9 cellular contexts compared by ENCODE assay signal in the genomic region with DNA sequence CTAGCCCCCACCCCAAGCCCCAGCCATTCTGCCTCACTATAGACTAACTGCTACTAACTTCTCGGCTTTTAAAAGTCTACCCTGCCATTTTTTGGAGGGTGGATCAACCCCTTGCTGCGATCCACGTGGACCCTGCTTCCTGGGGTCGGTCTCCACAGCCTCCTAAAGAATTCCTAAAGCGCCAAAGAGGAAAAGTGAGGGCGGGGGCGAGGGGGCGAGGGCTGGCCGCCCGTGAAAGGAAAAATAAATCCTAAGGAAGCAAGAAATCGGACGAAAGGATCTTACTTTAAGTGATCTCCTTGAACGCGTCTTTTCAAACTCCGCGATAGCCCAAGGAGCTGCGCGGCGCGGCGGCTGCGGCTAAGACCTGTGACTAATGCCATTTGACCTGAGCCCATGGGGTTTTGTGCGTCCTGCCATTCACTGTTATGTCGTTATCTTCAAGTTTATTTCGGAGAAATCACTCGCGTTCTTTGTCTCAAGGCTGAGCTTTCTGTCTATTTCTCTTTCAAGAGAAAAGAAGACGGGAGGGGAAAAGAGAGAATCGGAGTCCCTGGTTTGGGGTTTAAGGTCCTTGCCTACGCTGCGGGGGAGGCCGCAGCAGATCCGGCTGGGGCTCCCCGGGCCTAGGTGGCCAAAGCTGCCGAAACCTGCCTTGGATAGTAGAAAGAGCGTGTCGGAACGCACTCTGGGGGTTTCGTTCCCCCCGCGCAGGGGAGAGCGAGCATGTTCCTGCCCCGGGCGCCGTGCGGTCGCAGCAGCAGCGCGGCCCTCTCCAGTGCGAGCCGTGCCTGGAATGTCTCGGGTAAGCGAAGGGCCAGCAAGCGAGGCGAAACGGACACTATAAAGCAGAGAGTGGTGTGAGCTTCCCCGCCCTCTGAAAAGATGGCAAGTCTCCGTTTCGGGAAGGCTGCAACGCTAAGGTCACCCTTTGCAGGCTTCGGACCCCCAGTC. TPM values are rescaled to one million over a fixed set of nuclear protein-coding genes. Genes with fewer than 3 reads are reported as not detected.
A peak's percentile ranks its signal among the peaks of the same experiment; 100 is the strongest.
DNase-seq lines count a peak whose midpoint lies in the region; ATAC-seq and TF ChIP-seq lines count a peak whose summit lies in the region.
"Had no signal": no experiment of that assay in that cellular context is flagged by ENCODE, and none has a peak within 500 bp of the region (broad histone marks: within the 10 kb centered on the region; RNA-seq: fewer than 3 reads in every experiment).

No MANE protein-coding gene starts in this region.

- DNase-seq in H7: peak; percentile 83
- no peak for DNase-seq in activated CD4-positive, alpha-beta memory T cell treated with anti-CD3 and anti-CD28 coated beads, Interleukin-2, amount 10 ng/mL, durations not matched to agents 7 days and 5 days
- peak; percentile 70 for DNase-seq in glutamatergic neuron
- no peak for DNase-seq in skeletal muscle cell (ENCODE audit: low read depth)
- no peak for DNase-seq in RKO (ENCODE audit: low spot score)
- no peak for DNase-seq in stimulated activated CD4-positive, alpha-beta T cell treated with anti-CD3 and anti-CD28 coated beads, Interleukin-4, amount 100 ng/mL, for 1 hour
- no peak for DNase-seq in HPDE6-E6E7 (ENCODE audit: extremely low spot score)

- no peak overlapping the region for H3K27ac Mint-ChIP-seq in activated CD4-positive, alpha-beta memory T cell treated with anti-CD3 and anti-CD28 coated beads, Interleukin-2, amount 10 ng/mL, durations not matched to agents 7 days and 5 days
- no peak overlapping the region for H3K27ac Mint-ChIP-seq in glutamatergic neuron (ENCODE audit: unreplicated experiment)

- POLR2A ChIA-PET in activated CD4-positive, alpha-beta memory T cell treated with anti-CD3 and anti-CD28 coated beads, Interleukin-2, amount 10 ng/mL, durations not matched to agents 7 days and 5 days (lab: Charles Lee): no interaction called here

- peaks cover 93% of the 10 kb centered on the region for H3K27me3 ChIP-seq in H7 (ENCODE audit: control insufficient read depth, insufficient read depth, low read length)

- H3K36me3 ChIP-seq in H7 (replicated peaks; ENCODE audit: control insufficient read depth, insufficient read depth, low read length): no peaks in the 10 kb centered on the region

- peak overlapping the region; percentile 36 for H3K4me3 Mint-ChIP-seq in activated CD4-positive, alpha-beta memory T cell treated with anti-CD3 and anti-CD28 coated beads, Interleukin-2, amount 10 ng/mL, durations not matched to agents 7 days and 5 days
- peak overlapping the region; percentile 81 for H3K4me3 Mint-ChIP-seq in glutamatergic neuron (ENCODE audit: unreplicated experiment)

- peaks cover 17% of the 10 kb centered on the region for H3K4me1 Mint-ChIP-seq in activated CD4-positive, alpha-beta memory T cell treated with anti-CD3 and anti-CD28 coated beads, Interleukin-2, amount 10 ng/mL, durations not matched to agents 7 days and 5 days
- peaks cover 30% of the 10 kb centered on the region for H3K4me1 Mint-ChIP-seq in glutamatergic neuron (ENCODE audit: low read depth, unreplicated experiment)

- peaks cover 19% of the 10 kb centered on the region for H3K36me3 Mint-ChIP-seq in activated CD4-positive, alpha-beta memory T cell treated with anti-CD3 and anti-CD28 coated beads, Interleukin-2, amount 10 ng/mL, durations not matched to agents 7 days and 5 days (ENCODE audit: low read depth)
- no peaks in the 10 kb centered on the region for H3K36me3 Mint-ChIP-seq in glutamatergic neuron (ENCODE audit: unreplicated experiment)

- peaks cover 85% of the 10 kb centered on the region for H3K27me3 Mint-ChIP-seq in activated CD4-positive, alpha-beta memory T cell treated with anti-CD3 and anti-CD28 coated beads, Interleukin-2, amount 10 ng/mL, durations not matched to agents 7 days and 5 days
- H3K27me3 Mint-ChIP-seq in glutamatergic neuron (ENCODE audit: unreplicated experiment): peaks cover 60% of the 10 kb centered on the region

- CTCF ChIA-PET in activated CD4-positive, alpha-beta memory T cell treated with anti-CD3 and anti-CD28 coated beads, Interleukin-2, amount 10 ng/mL, durations not matched to agents 7 days and 5 days (lab: Charles Lee): interaction anchor here (0.8 to 1.9 kb wide), 3 partner anchors 30 to 191 kb away, joined by 3 to 6 read pairs (median 5); no protein-coding TSS in a partner anchor

- ATAC-seq in GM19395 (IDR thresholded peaks at IDR 0.05; ENCODE audit: unreplicated experiment): no peak

- no peak for TF ChIP-seq CTCF in glutamatergic neuron (IDR thresholded peaks at IDR 0.05; ENCODE audit: partially characterized antibody, unreplicated experiment)

- H3K9me3 Mint-ChIP-seq in activated CD4-positive, alpha-beta memory T cell treated with anti-CD3 and anti-CD28 coated beads, Interleukin-2, amount 10 ng/mL, durations not matched to agents 7 days and 5 days: peaks cover 3% of the 10 kb centered on the region
- peaks cover 10% of the 10 kb centered on the region for H3K9me3 Mint-ChIP-seq in glutamatergic neuron (ENCODE audit: unreplicated experiment)

- H3K4me3 ChIP-seq in H7 (ENCODE audit: insufficient read depth, low read depth, low read length) (peak overlapping the region; percentile 46), skeletal muscle cell (ENCODE audit: low read depth, low read length) (peak overlapping the region; percentile 37)

RNA-seq across cellular contexts. Expression of a gene that starts 2.8 kb away (rescaled TPM):
- total RNA-seq in H7 (2014; rRNA removed; shearing (Covaris generic)): 0.59 and 1.8 TPM in 2 replicates
- not detected for total RNA-seq in activated CD4-positive, alpha-beta memory T cell treated with anti-CD3 and anti-CD28 coated beads, Interleukin-2, amount 10 ng/mL, durations not matched to agents 7 days and 5 days
- total RNA-seq in glutamatergic neuron (ENCODE audit: unreplicated experiment): 0.29 TPM
- total RNA-seq: activated CD8-positive, alpha-beta memory T cell treated with anti-CD3 and anti-CD28 coated beads for 36 hours had no signal

Comparison
In these comparisons a context has a peak if more than half of its experiments do, and no peak if none do; other contexts are left out.
1. DNase-seq: peak in H7 (single experiment) and glutamatergic neuron (single experiment); none in activated CD4-positive, alpha-beta memory T cell treated with anti-CD3 and anti-CD28 coated beads, Interleukin-2, amount 10 ng/mL, durations not matched to agents 7 days and 5 days (single experiment), skeletal muscle cell (single experiment), RKO (single experiment), stimulated activated CD4-positive, alpha-beta T cell treated with anti-CD3 and anti-CD28 coated beads, Interleukin-4, amount 100 ng/mL, for 1 hour (single experiment) and HPDE6-E6E7 (single experiment).